Comparison of ENCODE assay signal across 28 cellular contexts in the genomic region with DNA sequence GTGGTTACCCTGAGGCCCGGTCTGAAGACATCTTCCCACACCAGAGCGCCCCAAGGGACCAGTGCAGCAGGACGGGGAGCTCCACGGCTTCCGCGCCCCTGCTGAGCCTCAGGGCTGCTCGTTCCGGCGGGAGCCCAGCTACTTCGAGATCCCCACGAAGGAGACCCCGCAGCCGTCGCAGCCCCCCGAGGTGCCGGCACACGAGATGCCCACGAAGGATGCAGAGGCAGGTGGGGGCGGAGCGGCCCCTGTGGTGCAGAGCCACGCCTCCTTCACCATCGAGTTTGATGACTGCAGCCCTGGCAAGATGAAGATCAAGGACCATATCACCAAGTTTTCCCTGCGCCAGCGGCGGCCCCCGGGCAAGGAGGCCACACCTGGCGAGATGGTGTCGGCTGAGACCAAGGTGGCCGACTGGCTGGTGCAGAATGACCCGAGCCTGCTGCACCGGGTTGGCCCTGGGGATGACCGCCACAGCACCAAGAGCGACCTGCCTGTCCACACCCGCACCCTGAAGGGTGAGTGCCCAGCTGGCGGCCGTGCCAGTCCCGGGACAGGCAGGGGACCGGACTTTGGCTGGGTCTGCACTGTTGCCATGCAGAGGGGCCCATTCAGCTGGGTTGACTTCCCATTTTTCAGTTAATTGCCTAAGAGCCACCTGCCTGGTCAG. TPM values are rescaled to one million over a fixed set of nuclear protein-coding genes. Genes with fewer than 3 reads are reported as not detected.
A peak's percentile ranks its signal among the peaks of the same experiment; 100 is the strongest.
DNase-seq lines count a peak whose midpoint lies in the region; ATAC-seq, FAIRE-seq and TF ChIP-seq lines count a peak whose summit lies in the region.
"Had no signal": no experiment of that assay in that cellular context is flagged by ENCODE, and none has a peak within 500 bp of the region (broad histone marks: within the 10 kb centered on the region; RNA-seq: fewer than 3 reads in every experiment).

No MANE protein-coding gene starts in this region.

- TF ChIP-seq CTCF in endothelial cell of umbilical vein (IDR thresholded peaks at IDR 0.05; ENCODE audit: extremely low read depth in 1 of 2, insufficient read depth in 1 of 2, low read depth in 1 of 2, low read length in 2 of 2) = no peak
- no peak for TF ChIP-seq CTCF in kidney (IDR thresholded peaks at IDR 0.05; ENCODE audit: borderline replicate concordance, extremely low read depth, insufficient read depth)

- peaks cover 3% of the 10 kb centered on the region for H3K36me3 Mint-ChIP-seq in activated T-cell treated with anti-CD3 and anti-CD28 coated beads, Interleukin-2, amount 50 U/mL, for 4 hours (ENCODE audit: insufficient read depth)
- H3K36me3 Mint-ChIP-seq: activated naive CD8-positive, alpha-beta T cell treated with anti-CD3 and anti-CD28 coated beads for 36 hours; natural killer cell treated with Interleukin-12 subunit alpha and Interleukin-12 subunit beta and Interleukin-15 and Interleukin-18, amount 100 ng/mL, for 72 hours had no signal

- no peaks in the 10 kb centered on the region for H3K9me1 ChIP-seq in endothelial cell of umbilical vein (replicated peaks; ENCODE audit: control insufficient read depth, extremely low read depth, insufficient read depth, low read length)

- intact Hi-C loops in endothelial cell of umbilical vein (cut with micrococcal nuclease) (no loop called here), kidney (cut with DNase I) (no loop called here)

- CTCF ChIA-PET in endothelial cell of umbilical vein (lab: Charles Lee) = no interaction called here

- H2AFZ ChIP-seq in endothelial cell of umbilical vein (ENCODE audit: low read depth, low read length) = no peak overlapping the region

- H3K36me3 ChIP-seq in endothelial cell of umbilical vein (ENCODE audit: control insufficient read depth in 2 of 2, extremely low read depth in 1 of 2, insufficient read depth in 2 of 2, low read length in 2 of 2) (peaks cover 3 to 34% of the 10 kb centered on the region in 2 experiments), kidney (ENCODE audit: control insufficient read depth in 1 of 2, insufficient read depth in 2 of 2, low read length in 2 of 2) (peaks cover 8 to 12% of the 10 kb centered on the region in 2 donors)
- H3K36me3 ChIP-seq: uterus had no signal

- H3K9me3 ChIP-seq in endothelial cell of umbilical vein (replicated peaks; ENCODE audit: control insufficient read depth, insufficient read depth, low read length) = no peaks in the 10 kb centered on the region
- H3K9me3 ChIP-seq in kidney (ENCODE audit: control insufficient read depth in 1 of 2, low read length in 2 of 2) = no peaks in the 10 kb centered on the region
- H3K9me3 ChIP-seq: stomach, thyroid gland, uterus had no signal

- H3K4me2 ChIP-seq in endothelial cell of umbilical vein (ENCODE audit: insufficient read depth, low read length) = no peak overlapping the region

- no peaks in the 10 kb centered on the region for H4K20me1 ChIP-seq in endothelial cell of umbilical vein (replicated peaks; ENCODE audit: control insufficient read depth, extremely low read depth, insufficient read depth, low read length)

- H3K27me3 Mint-ChIP-seq in activated T-cell treated with anti-CD3 and anti-CD28 coated beads, Interleukin-2, amount 50 U/mL, for 4 hours (ENCODE audit: low read depth) = no peaks in the 10 kb centered on the region
- H3K27me3 Mint-ChIP-seq: activated CD4-positive, alpha-beta T cell treated with anti-CD3 and anti-CD28 coated beads, Interleukin-2, amount 10 ng/mL, durations not matched to agents 24 days and 14 days; activated naive CD8-positive, alpha-beta T cell treated with anti-CD3 and anti-CD28 coated beads for 36 hours; natural killer cell treated with Interleukin-12 subunit alpha and Interleukin-12 subunit beta and Interleukin-15 and Interleukin-18, amount 100 ng/mL, for 72 hours had no signal

- H3K9ac ChIP-seq in endothelial cell of umbilical vein (replicated peaks; ENCODE audit: extremely low read depth, insufficient read depth, low read length) (no peak overlapping the region), kidney (ENCODE audit: low read length in 2 of 2) (no peak overlapping the region)

- H3K9me3 Mint-ChIP-seq in activated T-cell treated with anti-CD3 and anti-CD28 coated beads, Interleukin-2, amount 50 U/mL, for 4 hours = no peaks in the 10 kb centered on the region
- H3K9me3 Mint-ChIP-seq: activated CD4-positive, alpha-beta T cell treated with anti-CD3 and anti-CD28 coated beads, Interleukin-2, amount 10 ng/mL, durations not matched to agents 24 days and 14 days; activated naive CD8-positive, alpha-beta T cell treated with anti-CD3 and anti-CD28 coated beads for 36 hours; natural killer cell treated with Interleukin-12 subunit alpha and Interleukin-12 subunit beta and Interleukin-15 and Interleukin-18, amount 100 ng/mL, for 72 hours had no signal

- H3K4me3 Mint-ChIP-seq in activated T-cell treated with anti-CD3 and anti-CD28 coated beads, Interleukin-2, amount 50 U/mL, for 4 hours = no peak overlapping the region
- H3K4me3 Mint-ChIP-seq: activated CD4-positive, alpha-beta T cell treated with anti-CD3 and anti-CD28 coated beads, Interleukin-2, amount 10 ng/mL, durations not matched to agents 24 days and 14 days; activated naive CD8-positive, alpha-beta T cell treated with anti-CD3 and anti-CD28 coated beads for 36 hours; natural killer cell treated with Interleukin-12 subunit alpha and Interleukin-12 subunit beta and Interleukin-15 and Interleukin-18, amount 100 ng/mL, for 72 hours had no signal

- H3K27me3 ChIP-seq in endothelial cell of umbilical vein (ENCODE audit: control insufficient read depth in 2 of 2, insufficient read depth in 2 of 2, low read length in 2 of 2) = no peaks in the 10 kb centered on the region
- H3K27me3 ChIP-seq: stomach, thyroid gland, uterus had no signal

- H3K79me2 ChIP-seq in endothelial cell of umbilical vein (ENCODE audit: control insufficient read depth, insufficient read depth, low read length) = no peaks in the 10 kb centered on the region

- DNase-seq in stimulated activated CD4-positive, alpha-beta T cell treated with anti-CD3 and anti-CD28 coated beads, Interleukin-4, amount 100 ng/mL, for 1 hour = peak; percentile 1
- no peak for DNase-seq in stimulated activated CD4-positive, alpha-beta T cell treated with anti-CD3 and anti-CD28 coated beads, Interleukin-2, amount 100 ng/mL, for 48 hours
- DNase-seq in endothelial cell of umbilical vein (ENCODE audit: low read depth, low spot score) = no peak
- DNase-seq in kidney = peak; percentile 72
- DNase-seq in NOMO-1 treated with dmso at 0.1 percent for 144 hours (lab: John Stamatoyannopoulos, UW; ENCODE audit: unreplicated experiment) = no peak
- no peak for DNase-seq in activated T-cell treated with anti-CD3 and anti-CD28 coated beads, Interleukin-2, amount 50 U/mL, for 4 hours
- DNase-seq: activated CD4-positive, alpha-beta T cell treated with anti-CD3 and anti-CD28 coated beads, Interleukin-2, amount 10 ng/mL, durations not matched to agents 24 days and 14 days; activated effector memory CD4-positive, alpha-beta T cell treated with Interleukin-2 at 50 U/mL for 16 hours; anterior cingulate cortex; effector CD4-positive, alpha-beta T cell; stimulated activated CD4-positive, alpha-beta T cell treated with anti-CD3 and anti-CD28 coated beads, Interleukin-1b, Interleukin-23, amount 100 ng/mL, for 48 hours; uterus had no signal

- no peaks in the 10 kb centered on the region for H3K4me1 Mint-ChIP-seq in activated T-cell treated with anti-CD3 and anti-CD28 coated beads, Interleukin-2, amount 50 U/mL, for 4 hours (ENCODE audit: low read depth)
- H3K4me1 Mint-ChIP-seq: activated CD4-positive, alpha-beta T cell treated with anti-CD3 and anti-CD28 coated beads, Interleukin-2, amount 10 ng/mL, durations not matched to agents 24 days and 14 days; activated naive CD8-positive, alpha-beta T cell treated with anti-CD3 and anti-CD28 coated beads for 36 hours had no signal

- FAIRE-seq in endothelial cell of umbilical vein (lab: Jason Lieb, UNC) = no peak
- FAIRE-seq in kidney (lab: Jason Lieb, UNC) = no peak
- FAIRE-seq: bronchial epithelial cell, colon, G401.6 had no signal

- H3K4me3 ChIP-seq in endothelial cell of umbilical vein (replicated peaks in 1 of 3; ENCODE audit: insufficient read depth in 1 of 3, low read depth in 1 of 3, low read length in 3 of 3) (no peak overlapping the region), kidney (ENCODE audit: low read length in 2 of 2) (no peak overlapping the region)
- H3K4me3 ChIP-seq: lung, skin epidermis, stomach, thyroid gland, uterus had no signal

- BruUV-seq in endothelial cell of umbilical vein (replicated peaks; lab: Mats Ljungman, UMichigan) = TSS peak; percentile 19

- H3K4me1 ChIP-seq in endothelial cell of umbilical vein (ENCODE audit: control insufficient read depth, extremely low read depth, insufficient read depth, low read length) = no peaks in the 10 kb centered on the region
- H3K4me1 ChIP-seq in kidney (ENCODE audit: control insufficient read depth in 1 of 2, insufficient read depth in 1 of 2, low read depth in 1 of 2, low read length in 2 of 2) = no peaks in the 10 kb centered on the region
- H3K4me1 ChIP-seq: thyroid gland, uterus had no signal

- no peak for TF ChIP-seq POLR2A in endothelial cell of umbilical vein (IDR thresholded peaks at IDR 0.05; ENCODE audit: low read depth, low read length)

- POLR2A ChIA-PET in endothelial cell of umbilical vein (lab: Charles Lee) = no interaction called here

- dilution Hi-C loops in endothelial cell of umbilical vein (cut with MboI; ENCODE audit: extremely low pct_ligation_motif_present, low sequenced_read_pairs) = no loop called here

- H3K27ac ChIP-seq in endothelial cell of umbilical vein (ENCODE audit: insufficient read depth, low read depth, low read length) = no peak overlapping the region
- H3K27ac ChIP-seq in kidney (ENCODE audit: low read depth in 2 of 2, low read length in 2 of 2) = no peak overlapping the region
- H3K27ac ChIP-seq: C4-2B, thyroid gland, uterus, WERI-Rb-1 had no signal

- ATAC-seq in GM19328 (IDR thresholded peaks at IDR 0.05; ENCODE audit: unreplicated experiment) = no peak
- no peak for ATAC-seq in activated T-cell treated with anti-CD3 and anti-CD28 coated beads, Interleukin-2, amount 50 U/mL, for 4 hours
- ATAC-seq: natural killer cell treated with Interleukin-12 subunit alpha and Interleukin-12 subunit beta and Interleukin-15 and Interleukin-18, amount 100 ng/mL, for 72 hours had no signal

RNA-seq across cellular contexts. Expression of a gene that starts 18.1 kb away (rescaled TPM):
- total RNA-seq in endothelial cell of umbilical vein (35.0 and 38.6 TPM in 2 replicates), kidney (42.4 TPM)
- polyA plus RNA-seq in endothelial cell of umbilical vein (13.9 and 16.7 TPM in 2 replicates), kidney (ENCODE audit: insufficient read depth, low read depth, low replicate concordance) (8.1 TPM)
- 8.4 and 12.7 TPM in 2 replicates for polyA plus RNA-seq in endothelial cell of umbilical vein (2011; cell fraction: cytosol; rRNA removed)
- polyA plus RNA-seq in endothelial cell of umbilical vein (2011; cell fraction: nucleus; rRNA removed) = 48.5 and 49.5 TPM in 2 replicates
- 17.7 and 23.4 TPM in 2 replicates for polyA plus RNA-seq in endothelial cell of umbilical vein (2012)
- 8.0 and 9.5 TPM in 2 replicates for polyA minus RNA-seq in endothelial cell of umbilical vein
- polyA minus RNA-seq in endothelial cell of umbilical vein (2011; cell fraction: cytosol; rRNA and poly(A)+ RNA removed) = 9.2 TPM
- 8.2 and 15.8 TPM in 2 replicates for polyA minus RNA-seq in endothelial cell of umbilical vein (2011; cell fraction: nucleus; rRNA and poly(A)+ RNA removed)
- 10 to 100 TPM in 1 of 3 donors, 1 to 10 TPM in 2; 6.9 to 11.1 (median 7.5) TPM for total RNA-seq in activated T-cell treated with anti-CD3 and anti-CD28 coated beads, Interleukin-2, amount 50 U/mL, for 4 hours

RNA-seq across cellular contexts. Expression of a gene that starts 41.6 kb away (rescaled TPM):
- total RNA-seq in endothelial cell of umbilical vein (0.05 and 0.11 TPM in 2 replicates), kidney (3.2 TPM)
- polyA plus RNA-seq in endothelial cell of umbilical vein (0.01 and 0.03 TPM in 2 replicates), kidney (ENCODE audit: insufficient read depth, low read depth, low replicate concordance) (not detected)
- polyA plus RNA-seq in endothelial cell of umbilical vein (2011; cell fraction: cytosol; rRNA removed) = 0.01 TPM in 1 of 2 replicates, not detected in the other
- 0.11 and 0.18 TPM in 2 replicates for polyA plus RNA-seq in endothelial cell of umbilical vein (2011; cell fraction: nucleus; rRNA removed)
- polyA plus RNA-seq in endothelial cell of umbilical vein (2012) = not detected in 2 replicates
- 0.11 and 0.15 TPM in 2 replicates for polyA minus RNA-seq in endothelial cell of umbilical vein
- polyA minus RNA-seq in endothelial cell of umbilical vein (2011; cell fraction: cytosol; rRNA and poly(A)+ RNA removed) = not detected
- 0.14 TPM in 1 of 2 replicates, not detected in the other for polyA minus RNA-seq in endothelial cell of umbilical vein (2011; cell fraction: nucleus; rRNA and poly(A)+ RNA removed)
- under 1 TPM in 1 of 3 donors, not detected in 2; 0.08 TPM for total RNA-seq in activated T-cell treated with anti-CD3 and anti-CD28 coated beads, Interleukin-2, amount 50 U/mL, for 4 hours
- total RNA-seq: activated CD8-positive, alpha-beta memory T cell treated with anti-CD3 and anti-CD28 coated beads for 36 hours; activated naive CD8-positive, alpha-beta T cell treated with anti-CD3 and anti-CD28 coated beads for 36 hours; bronchial epithelial cell; epithelial cell of proximal tubule; natural killer cell treated with Interleukin-12 subunit alpha and Interleukin-12 subunit beta and Interleukin-15 and Interleukin-18, amount 100 ng/mL, for 72 hours; RPMI7951; SK-MEL-5 had no signal

Comparison
In these comparisons a context has a peak if more than half of its experiments do, and no peak if none do; other contexts are left out.
1. DNase-seq: peak in stimulated activated CD4-positive, alpha-beta T cell treated with anti-CD3 and anti-CD28 coated beads, Interleukin-4, amount 100 ng/mL, for 1 hour (single experiment) and kidney (single experiment); none in stimulated activated CD4-positive, alpha-beta T cell treated with anti-CD3 and anti-CD28 coated beads, Interleukin-2, amount 100 ng/mL, for 48 hours (0 of 2), endothelial cell of umbilical vein (single experiment), NOMO-1 treated with dmso at 0.1 percent for 144 hours (single experiment) and activated T-cell treated with anti-CD3 and anti-CD28 coated beads, Interleukin-2, amount 50 U/mL, for 4 hours (single experiment).